8 cellular contexts compared by ENCODE assay signal in the genomic region with DNA sequence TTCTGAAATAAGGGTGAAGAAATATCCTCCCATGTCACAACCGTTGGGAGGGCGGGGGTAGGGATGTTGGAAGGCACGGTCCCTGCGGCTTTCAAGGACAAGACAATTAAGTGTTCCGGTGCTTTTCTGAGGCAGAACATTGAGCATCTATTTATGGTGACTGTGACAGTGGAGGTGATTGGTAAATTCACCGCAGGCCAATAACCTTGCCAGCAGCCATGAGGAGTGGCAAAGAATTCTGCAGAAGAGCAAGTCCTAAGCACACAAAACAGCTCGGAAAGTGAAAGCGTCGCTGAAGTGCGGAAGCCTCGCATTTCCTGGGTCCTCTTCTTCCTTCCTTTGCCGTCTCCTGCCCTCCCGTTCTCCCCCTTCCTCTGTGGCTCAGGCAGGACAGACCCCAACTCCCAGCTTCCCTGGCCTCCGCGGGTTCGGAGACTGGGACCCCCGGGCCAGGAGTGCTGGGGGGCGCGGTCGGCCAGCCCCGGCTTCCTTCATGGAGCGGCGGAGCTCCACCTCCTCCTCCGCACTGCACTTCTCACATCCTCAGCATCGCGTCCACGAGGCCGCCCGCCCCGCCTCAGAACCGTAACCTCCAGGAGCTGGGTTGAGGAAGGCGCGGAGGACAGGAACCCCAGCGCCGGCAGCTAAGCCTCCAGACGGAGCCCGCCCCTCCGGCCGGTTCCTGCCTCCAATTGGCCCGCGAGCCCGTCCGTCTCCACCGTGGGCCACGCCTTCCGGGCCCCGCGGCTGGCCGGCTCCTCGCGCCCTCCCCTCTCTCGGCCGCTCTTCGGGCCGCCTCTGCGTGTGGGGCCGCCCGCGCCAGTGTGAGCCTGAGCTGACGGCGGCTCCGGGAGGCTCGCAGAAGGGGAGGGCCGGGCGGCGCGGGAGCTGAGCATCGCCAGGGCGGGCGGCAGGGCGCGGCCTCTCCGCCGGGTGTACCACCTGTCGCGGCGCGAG. TPM values are rescaled to one million over a fixed set of nuclear protein-coding genes. Genes with fewer than 3 reads are reported as not detected.
DNase-seq lines count a peak whose midpoint lies in the region; ATAC-seq and TF ChIP-seq lines count a peak whose summit lies in the region.

Gene ME2 (plus strand): TSS at position 774 of the 957 bp plus-strand sequence. CDS start 16,703 bp downstream, outside the sequence.

- H3K36me3 ChIP-seq in H7 (replicated peaks; ENCODE audit: control insufficient read depth, insufficient read depth, low read length), result no peaks in the 10 kb centered on the region

- H3K4me3 ChIP-seq in H7 (ENCODE audit: insufficient read depth, low read depth, low read length), result peak within 1 kb of the TSS; percentile 82

- peak within 1 kb of the TSS; percentile 98 for H3K4me3 Mint-ChIP-seq in natural killer cell

- peak within 1 kb of the TSS; percentile 99 to 100 for H3K27ac Mint-ChIP-seq in natural killer cell

- peaks cover 2% of the 10 kb centered on the region; the same call in 1 of the 2 replicates for H3K27me3 ChIP-seq in H7 (ENCODE audit: control insufficient read depth, insufficient read depth, low read length)

- H3K36me3 Mint-ChIP-seq in natural killer cell, result no peaks in the 10 kb centered on the region

- peak; percentile 92 for DNase-seq in ELR (ENCODE audit: low read depth)
- peak; percentile 99 for DNase-seq in H7
- DNase-seq in M059J (ENCODE audit: low read depth), result peak; percentile 88
- DNase-seq in activated T-helper 9 cell treated with anti-CD3 and anti-CD28 coated beads, Interleukin-2, amount 50 U/mL, for 16 hours (ENCODE audit: low read depth), result peak; percentile 85
- DNase-seq in fibroblast of peridontal ligament (ENCODE audit: extremely low read depth), result peak; percentile 84
- peak; percentile 96 for DNase-seq in natural killer cell
- DNase-seq in stimulated activated naive CD4-positive, alpha-beta T cell (lab: John Stamatoyannopoulos, UW), result peak; percentile 75 to 89 (median 85)

- intact Hi-C loops in natural killer cell (cut with micrococcal nuclease), result loop anchor here (1.0 to 10.0 kb wide), 7 partner anchors 90 to 594 kb away; partner anchors contain the start of genes CXXC1, ELAC1, MBD1 and MEX3C

- H3K27me3 Mint-ChIP-seq in natural killer cell (ENCODE audit: low read depth in 2 of 2), result peaks cover 0 to 7% of the 10 kb centered on the region in 2 donors

- H3K9me3 Mint-ChIP-seq in natural killer cell, result no peaks in the 10 kb centered on the region

- ATAC-seq in natural killer cell, result peak; percentile 87 to 96 (median 89)

- H3K4me1 Mint-ChIP-seq in natural killer cell, result peaks cover 22 to 27% of the 10 kb centered on the region in 2 donors

- TF ChIP-seq POLR2A in Raji (IDR thresholded peaks at IDR 0.05; ENCODE audit: insufficient read depth, low read depth, low read length), result peak; percentile 77

- TF ChIP-seq CTCF in natural killer cell (IDR thresholded peaks at IDR 0.05), result no peak

RNA-seq across cellular contexts. Expression of gene ME2, which starts in this region (rescaled TPM):
- total RNA-seq in H7 (2014; rRNA removed; shearing (Covaris generic)), result 86.0 and 113 TPM in 2 replicates
- total RNA-seq in M059J (2014; rRNA removed; shearing (Covaris generic)), result 44.1 and 46.0 TPM in 2 replicates
- total RNA-seq in natural killer cell, result 10 to 100 TPM; 42.4 to 61.3 (median 43.5) TPM

Comparison
In these comparisons a context has a peak if more than half of its experiments do, and no peak if none do; other contexts are left out.
1. Peak in every context shown above with its lines: DNase-seq, ATAC-seq and H3K4me3 ChIP-seq.